In genomic region chr14:54267172-54267571, GRCh38 we compare ENCODE assay signal across 12 cellular contexts.
DNase-seq lines count a peak whose midpoint lies in the region; ATAC-seq and TF ChIP-seq lines count a peak whose summit lies in the region.
"Had no signal": no experiment of that assay in that cellular context is flagged by ENCODE, and none has a peak within 500 bp of the region (broad histone marks: within the 10 kb centered on the region; RNA-seq: fewer than 3 reads in every experiment).

No MANE protein-coding gene starts in this region.

- no peaks in the 10 kb centered on the region for H3K36me3 Mint-ChIP-seq in activated T-helper 1 cell treated with anti-CD3 and anti-CD28 coated beads, Interleukin-12 subunit alpha, Interleukin-12 subunit beta, Interleukin-2, Interleukin-4 antibody, amounts not matched to agents 30 ng/mL and 10 ng/mL and 1 ng/mL, durations not matched to agents 14 hours and 24 hours and 36 hours (ENCODE audit: low read depth)
- H3K36me3 Mint-ChIP-seq: naive thymus-derived CD4-positive, alpha-beta T cell had no signal

- no peak overlapping the region for H3K4me3 Mint-ChIP-seq in activated T-helper 1 cell treated with anti-CD3 and anti-CD28 coated beads, Interleukin-12 subunit alpha, Interleukin-12 subunit beta, Interleukin-2, Interleukin-4 antibody, amounts not matched to agents 30 ng/mL and 10 ng/mL and 1 ng/mL, durations not matched to agents 14 hours and 24 hours and 36 hours
- H3K4me3 Mint-ChIP-seq: dendritic cell treated with granulocyte-macrophage colony-stimulating factor and Interleukin-4, amounts not matched to agents 40 ng/mL and 50 ng/mL, for 4 days had no signal

- DNase-seq in activated T-helper 1 cell treated with anti-CD3 and anti-CD28 coated beads, Interleukin-12 subunit alpha, Interleukin-12 subunit beta, Interleukin-2, Interleukin-4 antibody, amounts not matched to agents 30 ng/mL and 10 ng/mL and 1 ng/mL, durations not matched to agents 14 hours and 24 hours and 36 hours (ENCODE audit: low spot score) = peak; percentile 9
- DNase-seq in NCI-H774 (lab: John Stamatoyannopoulos, UW) (no peak), cardiac septum (ENCODE audit: low spot score) (no peak), omental fat pad (ENCODE audit: low spot score) (no peak)
- no peak for DNase-seq in activated CD8-positive, alpha-beta memory T cell treated with anti-CD3 and anti-CD28 coated beads, Interleukin-2, amount 50 U/mL, for 4 hours
- DNase-seq: activated effector memory CD4-positive, alpha-beta T cell treated with Interleukin-2 at 50 U/mL for 16 hours; naive thymus-derived CD4-positive, alpha-beta T cell; stimulated activated CD4-positive, alpha-beta T cell treated with anti-CD3 and anti-CD28 coated beads, Interleukin-2, amount 100 ng/mL, for 48 hours had no signal

- H3K27me3 Mint-ChIP-seq in activated T-helper 1 cell treated with anti-CD3 and anti-CD28 coated beads, Interleukin-12 subunit alpha, Interleukin-12 subunit beta, Interleukin-2, Interleukin-4 antibody, amounts not matched to agents 30 ng/mL and 10 ng/mL and 1 ng/mL, durations not matched to agents 14 hours and 24 hours and 36 hours (ENCODE audit: insufficient read depth) = peaks cover 12% of the 10 kb centered on the region
- H3K27me3 Mint-ChIP-seq: dendritic cell treated with granulocyte-macrophage colony-stimulating factor and Interleukin-4, amounts not matched to agents 40 ng/mL and 50 ng/mL, for 4 days had no signal

- peaks cover 4% of the 10 kb centered on the region for H3K9me3 Mint-ChIP-seq in activated T-helper 1 cell treated with anti-CD3 and anti-CD28 coated beads, Interleukin-12 subunit alpha, Interleukin-12 subunit beta, Interleukin-2, Interleukin-4 antibody, amounts not matched to agents 30 ng/mL and 10 ng/mL and 1 ng/mL, durations not matched to agents 14 hours and 24 hours and 36 hours

- no peak for TF ChIP-seq CTCF in omental fat pad (IDR thresholded peaks at IDR 0.05)

- H3K27ac Mint-ChIP-seq in activated T-helper 1 cell treated with anti-CD3 and anti-CD28 coated beads, Interleukin-12 subunit alpha, Interleukin-12 subunit beta, Interleukin-2, Interleukin-4 antibody, amounts not matched to agents 30 ng/mL and 10 ng/mL and 1 ng/mL, durations not matched to agents 14 hours and 24 hours and 36 hours = peak overlapping the region; percentile 14
- H3K27ac Mint-ChIP-seq: dendritic cell treated with granulocyte-macrophage colony-stimulating factor and Interleukin-4, amounts not matched to agents 40 ng/mL and 50 ng/mL, for 4 days had no signal

- ATAC-seq in GM18502 (IDR thresholded peaks at IDR 0.05; ENCODE audit: poor library complexity, unreplicated experiment) = peak; percentile 87
- ATAC-seq in GM19455 (IDR thresholded peaks at IDR 0.05; ENCODE audit: unreplicated experiment) = peak; percentile 69
- peak; percentile 84 for ATAC-seq in HG03045 (IDR thresholded peaks at IDR 0.05; ENCODE audit: unreplicated experiment)
- no peak for ATAC-seq in omental fat pad (ENCODE audit: low FRiP score)
- ATAC-seq: naive thymus-derived CD4-positive, alpha-beta T cell had no signal

- peaks cover 17% of the 10 kb centered on the region for H3K4me1 Mint-ChIP-seq in activated T-helper 1 cell treated with anti-CD3 and anti-CD28 coated beads, Interleukin-12 subunit alpha, Interleukin-12 subunit beta, Interleukin-2, Interleukin-4 antibody, amounts not matched to agents 30 ng/mL and 10 ng/mL and 1 ng/mL, durations not matched to agents 14 hours and 24 hours and 36 hours (ENCODE audit: low read depth)

- intact Hi-C loops in activated T-helper 1 cell treated with anti-CD3 and anti-CD28 coated beads, Interleukin-12 subunit alpha, Interleukin-12 subunit beta, Interleukin-2, Interleukin-4 antibody, amounts not matched to agents 30 ng/mL and 10 ng/mL and 1 ng/mL, durations not matched to agents 14 hours and 24 hours and 36 hours (cut with micrococcal nuclease) = loop anchor here (1.0 kb wide), 1 partner anchor 14 kb away; no protein-coding TSS in a partner anchor
- intact Hi-C loops in cardiac septum (cut with DNase I) = no loop called here
